In the genomic region with DNA sequence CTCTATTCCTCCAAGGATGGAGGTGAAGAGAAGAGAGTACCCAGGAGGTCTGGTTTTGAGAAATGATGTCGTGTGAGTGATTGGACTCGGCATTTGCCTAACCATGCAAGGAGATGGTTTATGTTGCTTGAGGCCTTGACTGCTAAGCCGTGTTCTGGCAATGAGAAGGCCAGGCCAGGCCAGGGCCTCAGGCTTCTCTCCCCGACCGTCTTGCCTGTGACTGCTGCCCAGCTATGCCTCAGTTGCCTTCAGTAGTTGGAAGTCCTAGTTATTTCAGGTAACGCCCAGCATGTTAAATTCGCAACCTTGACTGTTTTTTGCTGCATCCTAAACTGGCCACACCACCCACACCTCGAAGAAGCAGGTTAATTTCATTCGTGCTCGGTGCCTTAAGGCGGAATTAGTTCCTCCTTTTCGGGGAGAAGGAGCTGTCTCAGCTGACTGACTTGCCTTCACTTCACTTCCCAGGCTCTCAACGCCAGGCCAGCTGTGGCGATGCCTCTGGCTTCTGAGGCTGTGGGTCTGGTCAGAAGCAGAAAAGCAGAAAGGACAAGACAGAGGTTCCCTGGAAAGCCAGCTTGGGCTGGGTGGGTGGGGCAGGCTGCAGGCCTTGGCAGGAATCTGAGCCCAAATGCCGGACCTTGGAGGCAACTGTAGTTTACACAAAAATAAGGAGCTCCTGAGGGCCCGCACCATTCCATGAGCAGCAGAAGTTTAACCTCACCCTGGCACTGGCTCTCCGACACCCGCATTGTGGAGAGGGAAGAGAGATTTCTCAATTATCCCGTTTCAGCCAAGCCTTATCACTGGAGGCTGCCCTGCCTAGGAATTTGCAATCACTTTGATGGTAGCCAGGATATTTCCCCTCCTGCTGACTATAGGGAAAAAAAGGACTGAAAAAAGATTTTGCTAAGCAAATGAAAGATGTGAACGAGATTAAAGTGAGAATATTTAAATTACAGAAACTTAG, we compare ENCODE assay signal across 20 cellular contexts.
DNase-seq lines count a peak whose midpoint lies in the region; ATAC-seq and TF ChIP-seq lines count a peak whose summit lies in the region.
"Had no signal": no experiment of that assay in that cellular context is flagged by ENCODE, and none has a peak within 500 bp of the region (broad histone marks: within the 10 kb centered on the region; RNA-seq: fewer than 3 reads in every experiment).

No MANE protein-coding gene starts in this region.

- no peak overlapping the region for H4K8ac ChIP-seq in mesenchymal stem cell (ENCODE audit: low read length)

- TF ChIP-seq CTCF in brain (conservative IDR thresholded peaks at IDR 0.05) (no peak), uterus (IDR thresholded peaks at IDR 0.05) (no peak)

- no peaks in the 10 kb centered on the region for H3K9me3 ChIP-seq in mesenchymal stem cell (ENCODE audit: control insufficient read depth, low read length)
- no peaks in the 10 kb centered on the region for H3K9me3 ChIP-seq in uterus
- H3K9me3 ChIP-seq: prostate gland, tibial artery had no signal

- H2BK120ac ChIP-seq in mesenchymal stem cell (ENCODE audit: low read depth, low read length) = peak overlapping the region; percentile 27

- H3K36me3 Mint-ChIP-seq in activated T-cell treated with anti-CD3 and anti-CD28 coated beads, Interleukin-2, amount 50 U/mL, for 72 hours (ENCODE audit: insufficient read depth in 2 of 2) = no peaks in the 10 kb centered on the region
- H3K36me3 Mint-ChIP-seq in brain = no peaks in the 10 kb centered on the region
- H3K36me3 Mint-ChIP-seq: naive B cell; stimulated activated naive B cell treated with anti-CD40 and anti-IgM and Interleukin-4, amounts not matched to agents 10 μg/mL and 1 μg/mL and 100 μg/mL, for 72 hours had no signal

- peak overlapping the region; percentile 43 for H3K27ac Mint-ChIP-seq in activated T-cell treated with anti-CD3 and anti-CD28 coated beads, Interleukin-2, amount 50 U/mL, for 72 hours
- H3K27ac Mint-ChIP-seq in brain = peak overlapping the region; percentile 13 to 68 (median 50)
- H3K27ac Mint-ChIP-seq: activated CD8-positive, alpha-beta T cell treated with anti-CD3 and anti-CD28 coated beads, Interleukin-2, amount 10 ng/mL, durations not matched to agents 7 days and 5 days; CD4-positive, alpha-beta T cell; naive B cell; stimulated activated naive B cell treated with anti-CD40 and anti-IgM and Interleukin-4, amounts not matched to agents 10 μg/mL and 1 μg/mL and 100 μg/mL, for 72 hours had no signal

- no peaks in the 10 kb centered on the region for H3K9me3 Mint-ChIP-seq in activated T-cell treated with anti-CD3 and anti-CD28 coated beads, Interleukin-2, amount 50 U/mL, for 72 hours
- peaks cover 0 to 1% (median 0%) of the 10 kb centered on the region in 5 experiments for H3K9me3 Mint-ChIP-seq in brain
- H3K9me3 Mint-ChIP-seq: CD4-positive, alpha-beta T cell; naive B cell; stimulated activated naive B cell treated with anti-CD40 and anti-IgM and Interleukin-4, amounts not matched to agents 10 μg/mL and 1 μg/mL and 100 μg/mL, for 72 hours had no signal

- no peak overlapping the region for H3K4me3 Mint-ChIP-seq in activated T-cell treated with anti-CD3 and anti-CD28 coated beads, Interleukin-2, amount 50 U/mL, for 72 hours
- H3K4me3 Mint-ChIP-seq in brain = no peak overlapping the region
- H3K4me3 Mint-ChIP-seq: activated CD8-positive, alpha-beta T cell treated with anti-CD3 and anti-CD28 coated beads, Interleukin-2, amount 10 ng/mL, durations not matched to agents 7 days and 5 days; CD4-positive, alpha-beta T cell; naive B cell; stimulated activated naive B cell treated with anti-CD40 and anti-IgM and Interleukin-4, amounts not matched to agents 10 μg/mL and 1 μg/mL and 100 μg/mL, for 72 hours had no signal

- H3K18ac ChIP-seq in mesenchymal stem cell (ENCODE audit: low read depth in 1 of 2, low read length in 2 of 2) = no peak overlapping the region

- H2BK5ac ChIP-seq in mesenchymal stem cell (ENCODE audit: low read depth, low read length, poor library complexity, severe bottlenecking) = no peak overlapping the region

- H3K14ac ChIP-seq in mesenchymal stem cell (ENCODE audit: low read length in 2 of 2) = no peak overlapping the region

- H2BK12ac ChIP-seq in mesenchymal stem cell (ENCODE audit: low read length in 2 of 2) = peak overlapping the region in 1 of 2 experiments; percentile 74

- intact Hi-C loops in uterus (cut with DNase I; ENCODE audit: low total_unique reads) = no loop called here

- no peak overlapping the region for H3K23ac ChIP-seq in mesenchymal stem cell (ENCODE audit: low read length in 2 of 2)

- H3K4ac ChIP-seq in mesenchymal stem cell (ENCODE audit: low read depth in 1 of 2, low read length in 2 of 2) = no peak overlapping the region

- no peak overlapping the region for H2AK5ac ChIP-seq in mesenchymal stem cell (ENCODE audit: low read length, severe bottlenecking)

- peaks cover 0 to 10% of the 10 kb centered on the region in 2 experiments for H3K27me3 ChIP-seq in mesenchymal stem cell (ENCODE audit: control insufficient read depth in 1 of 2, insufficient read depth in 1 of 2, low read length in 2 of 2)
- no peaks in the 10 kb centered on the region for H3K27me3 ChIP-seq in uterus
- H3K27me3 ChIP-seq: foreskin keratinocyte had no signal

- no peak overlapping the region for H2BK15ac ChIP-seq in mesenchymal stem cell (ENCODE audit: low read depth, poor library complexity, severe bottlenecking)

- peaks cover 18% of the 10 kb centered on the region for H3K4me1 Mint-ChIP-seq in activated T-cell treated with anti-CD3 and anti-CD28 coated beads, Interleukin-2, amount 50 U/mL, for 72 hours (ENCODE audit: low read depth)
- peaks cover 34% of the 10 kb centered on the region for H3K4me1 Mint-ChIP-seq in brain
- H3K4me1 Mint-ChIP-seq: naive B cell; stimulated activated naive B cell treated with anti-CD40 and anti-IgM and Interleukin-4, amounts not matched to agents 10 μg/mL and 1 μg/mL and 100 μg/mL, for 72 hours had no signal

- no peaks in the 10 kb centered on the region for H3K36me3 ChIP-seq in mesenchymal stem cell (ENCODE audit: control insufficient read depth in 1 of 2, insufficient read depth in 2 of 2, low read depth in 1 of 2, low read length in 2 of 2)
- no peaks in the 10 kb centered on the region for H3K36me3 ChIP-seq in uterus
- H3K36me3 ChIP-seq: prostate gland, tibial artery had no signal

- peak overlapping the region; percentile 15 for H3K9ac ChIP-seq in mesenchymal stem cell (ENCODE audit: low read length)

- 93% methylated on average over 20 of the region's 20 CpGs for WGBS in mesenchymal stem cell

- H3K4me3 ChIP-seq in mesenchymal stem cell (ENCODE audit: insufficient read depth in 1 of 2, low read depth in 1 of 2, low read length in 2 of 2) = no peak overlapping the region
- H3K4me3 ChIP-seq in uterus = no peak overlapping the region
- H3K4me3 ChIP-seq: prostate gland, tibial artery had no signal

- no peak overlapping the region for H3K27ac ChIP-seq in mesenchymal stem cell (ENCODE audit: low read length, poor library complexity, severe bottlenecking)
- no peak overlapping the region for H3K27ac ChIP-seq in uterus
- H3K27ac ChIP-seq: foreskin keratinocyte, prostate gland, tibial artery had no signal

- no peaks in the 10 kb centered on the region for H3K27me3 Mint-ChIP-seq in activated T-cell treated with anti-CD3 and anti-CD28 coated beads, Interleukin-2, amount 50 U/mL, for 72 hours (ENCODE audit: low read depth)
- H3K27me3 Mint-ChIP-seq in brain = peaks cover 2% of the 10 kb centered on the region
- H3K27me3 Mint-ChIP-seq: CD4-positive, alpha-beta T cell had no signal

- TF ChIP-seq POLR2A in uterus (IDR thresholded peaks at IDR 0.05) = no peak

- H3K79me1 ChIP-seq in mesenchymal stem cell (replicated peaks; ENCODE audit: low read length, poor library complexity, severe bottlenecking) = no peaks in the 10 kb centered on the region

- no peak for ATAC-seq in activated T-cell treated with anti-CD3 and anti-CD28 coated beads, Interleukin-2, amount 50 U/mL, for 72 hours (replicated peaks in 1 of 2)
- no peak for ATAC-seq in GM18858 (IDR thresholded peaks at IDR 0.05; ENCODE audit: unreplicated experiment)
- ATAC-seq: activated CD8-positive, alpha-beta T cell treated with anti-CD3 and anti-CD28 coated beads, Interleukin-2, amount 10 ng/mL, durations not matched to agents 7 days and 5 days; foreskin keratinocyte; stimulated activated naive B cell treated with anti-CD40 and anti-IgM and Interleukin-4, amounts not matched to agents 10 μg/mL and 1 μg/mL and 100 μg/mL, for 72 hours had no signal

- no peaks in the 10 kb centered on the region for H3K4me1 ChIP-seq in mesenchymal stem cell (ENCODE audit: control insufficient read depth, insufficient read depth, low read depth, low read length)
- H3K4me1 ChIP-seq in uterus = no peaks in the 10 kb centered on the region
- H3K4me1 ChIP-seq: foreskin keratinocyte, prostate gland had no signal

- H4K91ac ChIP-seq in mesenchymal stem cell (ENCODE audit: low read length) = no peak overlapping the region

- H2AFZ ChIP-seq in mesenchymal stem cell (ENCODE audit: low read depth, low read length) = no peak overlapping the region

- DNase-seq in activated T-cell treated with anti-CD3 and anti-CD28 coated beads, Interleukin-2, amount 50 U/mL, for 72 hours = no peak
- no peak for DNase-seq in activated T-cell treated with anti-CD3 and anti-CD28 coated beads, Interleukin-2, amount 50 U/mL, for 48 hours
- DNase-seq in mesenchymal stem cell (no peak), uterus (peak; percentile 3 to 10), retina (no peak), NCI-H1417 treated with DMSO at 0.1 percent for 48 hours (lab: John Stamatoyannopoulos, UW) (no peak)
- DNase-seq: ACHN; activated CD8-positive, alpha-beta T cell treated with anti-CD3 and anti-CD28 coated beads, Interleukin-2, amount 10 ng/mL, durations not matched to agents 7 days and 5 days; activated gamma-delta T cell treated with Interleukin-2 at 50 U/mL for 16 hours; aorta; DND-41; foreskin keratinocyte; naive B cell; NK-92 treated with Interleukin-12 subunit alpha and Interleukin-12 subunit beta, amount 100 ng/mL, for 24 hours; stimulated activated naive B cell treated with anti-CD40 and anti-IgM and Interleukin-4, amounts not matched to agents 10 μg/mL and 1 μg/mL and 100 μg/mL, for 72 hours had no signal

- no peak overlapping the region for H3K4me2 ChIP-seq in mesenchymal stem cell (ENCODE audit: low read length, poor library complexity, severe bottlenecking)

Comparison
In these comparisons a context has a peak if more than half of its experiments do, and no peak if none do; other contexts are left out.
1. DNase-seq: peak in uterus (2 of 2); none in activated T-cell treated with anti-CD3 and anti-CD28 coated beads, Interleukin-2, amount 50 U/mL, for 72 hours (0 of 2), activated T-cell treated with anti-CD3 and anti-CD28 coated beads, Interleukin-2, amount 50 U/mL, for 48 hours (0 of 2), mesenchymal stem cell (single experiment), retina (single experiment) and NCI-H1417 treated with DMSO at 0.1 percent for 48 hours (single experiment).